Comparison of ENCODE assay signal across 20 cellular contexts in genomic region chr15:41853191-41853590, GRCh38. TPM values are rescaled to one million over a fixed set of nuclear protein-coding genes. Genes with fewer than 3 reads are reported as not detected.
DNase-seq lines count a peak whose midpoint lies in the region; ATAC-seq and TF ChIP-seq lines count a peak whose summit lies in the region.
"Had no signal": no experiment of that assay in that cellular context is flagged by ENCODE, and none has a peak within 500 bp of the region (broad histone marks: within the 10 kb centered on the region; RNA-seq: fewer than 3 reads in every experiment).

No MANE protein-coding gene starts in this region.

- H3K4me3 ChIP-seq in Panc1 (ENCODE audit: low read depth in 2 of 2, low read length in 2 of 2) (no peak overlapping the region), left lung (no peak overlapping the region), thyroid gland (replicated peaks in 1 of 3) (no peak overlapping the region), breast epithelium (no peak overlapping the region)

- intact Hi-C loops in Panc1 (cut with micrococcal nuclease; ENCODE audit: unreplicated experiment) (no loop called here), left lung (cut with DNase I) (no loop called here), thyroid gland (cut with DNase I) (no loop called here), breast epithelium (cut with DNase I; ENCODE audit: low total_unique reads) (no loop called here)

- H3K4me1 ChIP-seq in Panc1 (ENCODE audit: control insufficient read depth, insufficient read depth, low read length) (no peaks in the 10 kb centered on the region), left lung (peaks cover 0 to 3% of the 10 kb centered on the region in 2 donors), thyroid gland (peaks cover 14 to 49% of the 10 kb centered on the region in 2 donors), breast epithelium (peaks cover 0 to 8% of the 10 kb centered on the region in 2 donors)
- H3K4me1 ChIP-seq: BE2C had no signal

- H3K27ac ChIP-seq in Panc1 (ENCODE audit: low read length) (no peak overlapping the region), left lung (no peak overlapping the region), thyroid gland (no peak overlapping the region), breast epithelium (no peak overlapping the region)

- ATAC-seq in Panc1, result 0 out of 2 replicates have a peak, but pooled peaks have one; percentile 8
- ATAC-seq in left lung, result peak; percentile 19
- ATAC-seq in HG02588 (IDR thresholded peaks at IDR 0.05; ENCODE audit: unreplicated experiment), result no peak

- TF ChIP-seq CTCF in Panc1 (IDR thresholded peaks at IDR 0.05) (no peak), left lung (IDR thresholded peaks at IDR 0.05) (no peak), thyroid gland (IDR thresholded peaks at IDR 0.05) (no peak), breast epithelium (IDR thresholded peaks at IDR 0.05) (no peak)

- POLR2A ChIA-PET in Panc1 (lab: Charles Lee), result no interaction called here

- no TSS peak for BruUV-seq in Panc1 (replicated peaks; lab: Mats Ljungman, UMichigan)

- in situ Hi-C loops in Panc1 (cut with HindIII; ENCODE audit: low pct_unique_long_range_greater_than_20kb, low sequenced_read_pairs), result no loop called here

- WGBS in thyroid gland, 2 donors, result 28 to 63% methylated on average over 7 of the region's 8 CpGs

- no peaks in the 10 kb centered on the region for H3K27me3 ChIP-seq in Panc1 (ENCODE audit: control insufficient read depth, insufficient read depth, low read length)
- H3K27me3 ChIP-seq in left lung, result no peaks in the 10 kb centered on the region
- H3K27me3 ChIP-seq in thyroid gland, result no peaks in the 10 kb centered on the region
- no peaks in the 10 kb centered on the region for H3K27me3 ChIP-seq in breast epithelium
- H3K27me3 ChIP-seq: BE2C had no signal

- no peak for TF ChIP-seq POLR2A in thyroid gland (IDR thresholded peaks at IDR 0.05)
- TF ChIP-seq POLR2A in breast epithelium (IDR thresholded peaks at IDR 0.05), result no peak

- H3K36me3 ChIP-seq in Panc1 (ENCODE audit: control insufficient read depth, insufficient read depth, low read length) (no peaks in the 10 kb centered on the region), left lung (peaks cover 0 to 27% of the 10 kb centered on the region in 2 donors), thyroid gland (peaks cover 3 to 9% of the 10 kb centered on the region in 2 donors), breast epithelium (no peaks in the 10 kb centered on the region)
- H3K36me3 ChIP-seq: BE2C had no signal

- H3K9me3 ChIP-seq in Panc1 (ENCODE audit: control insufficient read depth, insufficient read depth, low read depth, low read length), result no peaks in the 10 kb centered on the region
- H3K9me3 ChIP-seq in left lung, result no peaks in the 10 kb centered on the region
- H3K9me3 ChIP-seq in thyroid gland, result no peaks in the 10 kb centered on the region
- no peaks in the 10 kb centered on the region for H3K9me3 ChIP-seq in breast epithelium
- H3K9me3 ChIP-seq: BE2C had no signal

- CTCF ChIA-PET in Panc1 (lab: Charles Lee), result no interaction called here

- DNase-seq in Panc1 (ENCODE audit: low read depth, low spot score), result no peak
- DNase-seq in left lung, result no peak
- peak; percentile 50 to 51 for DNase-seq in thyroid gland
- DNase-seq in breast epithelium (ENCODE audit: low spot score in 2 of 2), result no peak
- no peak for DNase-seq in NCI-H1694 (lab: John Stamatoyannopoulos, UW)
- no peak for DNase-seq in stimulated activated CD4-positive, alpha-beta T cell treated with anti-CD3 and anti-CD28 coated beads, Interleukin-2, amount 100 ng/mL, for 48 hours
- DNase-seq: ACHN; BE2C; C1 segment of cervical spinal cord; CD4-positive, CD25-positive, alpha-beta regulatory T cell; CD8-positive, alpha-beta memory T cell; COR-L47; DMS 273 treated with DMSO at 0.1 percent for 48 hours; DMS53; GF-D8; GOT3; H9; IMR-90; KG1 had no signal

RNA-seq across cellular contexts. Expression of gene PLA2G4B, which starts 14.5 kb away (rescaled TPM):
- total RNA-seq in Panc1 (2021; ENCODE audit: unreplicated experiment) (4.7 TPM), left lung (1 to 10 TPM; 9.2 to 9.3 TPM), thyroid gland (10 to 100 TPM in 1 of 4 donors, 1 to 10 TPM in 3; 6.2 to 13.0 (median 8.6) TPM), breast epithelium (10 to 100 TPM in 2 of 3 donors, 1 to 10 TPM in 1; 3.2 to 11.0 (median 10.2) TPM)
- polyA plus RNA-seq in Panc1 (2012; ENCODE audit: insufficient read length), result 6.7 TPM

RNA-seq across cellular contexts. Expression of gene JMJD7, which starts 25.3 kb away (rescaled TPM):
- 13.2 TPM for total RNA-seq in Panc1 (2021; ENCODE audit: unreplicated experiment)
- 7.0 TPM for polyA plus RNA-seq in Panc1 (2012; ENCODE audit: insufficient read length)
- total RNA-seq in left lung, result 10 to 100 TPM; 19.5 to 26.4 TPM
- 10 to 100 TPM; 18.8 to 36.6 (median 28.3) TPM for total RNA-seq in thyroid gland
- 10 to 100 TPM in 1 of 3 donors, 1 to 10 TPM in 2; 7.8 to 20.8 (median 8.8) TPM for total RNA-seq in breast epithelium

RNA-seq across cellular contexts. Expression of gene SPTBN5, which starts 40.7 kb away (rescaled TPM):
- total RNA-seq in Panc1 (2021; ENCODE audit: unreplicated experiment) (2.1 TPM), left lung (1 to 10 TPM; 2.2 to 4.8 TPM), thyroid gland (1 to 10 TPM in 3 of 4 donors, under 1 TPM in 1; 0.40 to 2.5 (median 1.8) TPM), breast epithelium (1 to 10 TPM in 2 of 3 donors, under 1 TPM in 1; 0.16 to 2.3 (median 2.0) TPM)
- 1.6 TPM for polyA plus RNA-seq in Panc1 (2012; ENCODE audit: insufficient read length)
- polyA plus RNA-seq: CD8-positive, alpha-beta memory T cell had no signal

Comparison
In these comparisons a context has a peak if more than half of its experiments do, and no peak if none do; other contexts are left out.
1. DNase-seq: peak in thyroid gland (2 of 2); none in Panc1 (single experiment), left lung (0 of 2), breast epithelium (0 of 2), NCI-H1694 (single experiment) and stimulated activated CD4-positive, alpha-beta T cell treated with anti-CD3 and anti-CD28 coated beads, Interleukin-2, amount 100 ng/mL, for 48 hours (0 of 2).